Comparison of ENCODE assay signal across 18 cellular contexts in genomic region chr15:41483519-41483918, GRCh38. TPM values are rescaled to one million over a fixed set of nuclear protein-coding genes. Genes with fewer than 3 reads are reported as not detected.
DNase-seq lines count a peak whose midpoint lies in the region; ATAC-seq and TF ChIP-seq lines count a peak whose summit lies in the region.
"Had no signal": no experiment of that assay in that cellular context is flagged by ENCODE, and none has a peak within 500 bp of the region (broad histone marks: within the 10 kb centered on the region; RNA-seq: fewer than 3 reads in every experiment).

No MANE protein-coding gene starts in this region.

- H3K27ac ChIP-seq in CD8-positive, alpha-beta memory T cell (ENCODE audit: low read depth, low read length), result no peak overlapping the region
- H3K27ac ChIP-seq: gastroesophageal sphincter, parathyroid adenoma, testis had no signal

- ATAC-seq in HG02970 (IDR thresholded peaks at IDR 0.05; ENCODE audit: low FRiP score, unreplicated experiment) (peak; percentile 23), Right ventricle myocardium superior (ENCODE audit: poor library complexity) (no peak)
- ATAC-seq in naive thymus-derived CD8-positive, alpha-beta T cell, result peak; percentile 79 to 80
- ATAC-seq: gastroesophageal sphincter had no signal

- peak in 2 of 5 donors; percentile 28 to 30 for DNase-seq in CD8-positive, alpha-beta memory T cell
- DNase-seq in activated T-helper 2 cell treated with anti-CD3 and anti-CD28 coated beads, Interferon-gamma antibody, Interleukin-2, Interleukin-4, amounts not matched to agents 10 μg/mL and 5 μg/mL and 100 μg/mL, durations not matched to agents 14 hours and 24 hours and 36 hours (ENCODE audit: low spot score), result no peak
- peak in 2 of 10 donors; percentile 19 to 51 for DNase-seq in naive thymus-derived CD8-positive, alpha-beta T cell
- DNase-seq in GM10248 (ENCODE audit: extremely low spot score) (no peak), hippocampal formation (lab: John Stamatoyannopoulos, UW) (no peak), KBM-7 (no peak), Right ventricle myocardium superior (no peak)
- DNase-seq: AML-193, DMS53, HFFc6, midbrain, NCI-H2029 treated with DMSO at 0.1 percent for 48 hours, NCI-H748 treated with DMSO at 0.1 percent for 48 hours, testis had no signal

- peaks cover 24 to 31% (median 27%) of the 10 kb centered on the region in 3 donors for H3K4me1 Mint-ChIP-seq in CD8-positive, alpha-beta memory T cell
- H3K4me1 Mint-ChIP-seq in activated T-helper 2 cell treated with anti-CD3 and anti-CD28 coated beads, Interferon-gamma antibody, Interleukin-2, Interleukin-4, amounts not matched to agents 10 μg/mL and 5 μg/mL and 100 μg/mL, durations not matched to agents 14 hours and 24 hours and 36 hours (ENCODE audit: low read depth), result peaks cover 25% of the 10 kb centered on the region
- H3K4me1 Mint-ChIP-seq in naive thymus-derived CD8-positive, alpha-beta T cell, result peaks cover 1 to 23% (median 22%) of the 10 kb centered on the region in 4 donors

- no peaks in the 10 kb centered on the region for H3K27me3 Mint-ChIP-seq in CD8-positive, alpha-beta memory T cell
- H3K27me3 Mint-ChIP-seq in activated T-helper 2 cell treated with anti-CD3 and anti-CD28 coated beads, Interferon-gamma antibody, Interleukin-2, Interleukin-4, amounts not matched to agents 10 μg/mL and 5 μg/mL and 100 μg/mL, durations not matched to agents 14 hours and 24 hours and 36 hours (ENCODE audit: low read depth), result no peaks in the 10 kb centered on the region
- peaks cover 0 to 4% (median 0%) of the 10 kb centered on the region in 5 donors for H3K27me3 Mint-ChIP-seq in naive thymus-derived CD8-positive, alpha-beta T cell

- H3K27me3 ChIP-seq in CD8-positive, alpha-beta memory T cell (ENCODE audit: insufficient read depth, low read length, poor library complexity, severe bottlenecking), result no peaks in the 10 kb centered on the region
- H3K27me3 ChIP-seq: testis had no signal

- intact Hi-C loops in activated T-helper 2 cell treated with anti-CD3 and anti-CD28 coated beads, Interferon-gamma antibody, Interleukin-2, Interleukin-4, amounts not matched to agents 10 μg/mL and 5 μg/mL and 100 μg/mL, durations not matched to agents 14 hours and 24 hours and 36 hours (cut with micrococcal nuclease), result no loop called here
- intact Hi-C loops in Right ventricle myocardium superior (cut with DNase I), result no loop called here

- no peaks in the 10 kb centered on the region for H3K9me3 ChIP-seq in CD8-positive, alpha-beta memory T cell (ENCODE audit: low read length)
- H3K9me3 ChIP-seq: gastroesophageal sphincter, testis had no signal

- H3K4me1 ChIP-seq in CD8-positive, alpha-beta memory T cell (ENCODE audit: insufficient read depth, low read length), result peaks cover 16% of the 10 kb centered on the region
- H3K4me1 ChIP-seq: gastroesophageal sphincter, parathyroid adenoma, testis had no signal

- peak overlapping the region; percentile 32 to 82 (median 74) for H3K4me3 Mint-ChIP-seq in CD8-positive, alpha-beta memory T cell
- no peak overlapping the region for H3K4me3 Mint-ChIP-seq in activated T-helper 2 cell treated with anti-CD3 and anti-CD28 coated beads, Interferon-gamma antibody, Interleukin-2, Interleukin-4, amounts not matched to agents 10 μg/mL and 5 μg/mL and 100 μg/mL, durations not matched to agents 14 hours and 24 hours and 36 hours (ENCODE audit: low read depth)
- peak overlapping the region; percentile 51 to 83 (median 68) for H3K4me3 Mint-ChIP-seq in naive thymus-derived CD8-positive, alpha-beta T cell
- H3K4me3 Mint-ChIP-seq: HFFc6 had no signal

- no peak for TF ChIP-seq CTCF in GM10248 (IDR thresholded peaks at IDR 0.05; ENCODE audit: control extremely low read depth, extremely low read depth, low read depth, missing control alignments)

- in situ Hi-C loops in KBM-7 (cut with MboI; ENCODE audit: low pct_unique_long_range_greater_than_20kb, low sequenced_read_pairs), result no loop called here

- H3K36me3 Mint-ChIP-seq in CD8-positive, alpha-beta memory T cell, result peaks cover 4 to 34% (median 17%) of the 10 kb centered on the region in 3 donors
- H3K36me3 Mint-ChIP-seq in activated T-helper 2 cell treated with anti-CD3 and anti-CD28 coated beads, Interferon-gamma antibody, Interleukin-2, Interleukin-4, amounts not matched to agents 10 μg/mL and 5 μg/mL and 100 μg/mL, durations not matched to agents 14 hours and 24 hours and 36 hours (ENCODE audit: low read depth), result peaks cover 50% of the 10 kb centered on the region
- peaks cover 0 to 34% (median 13%) of the 10 kb centered on the region in 3 donors for H3K36me3 Mint-ChIP-seq in naive thymus-derived CD8-positive, alpha-beta T cell

- no peaks in the 10 kb centered on the region for H3K9me3 Mint-ChIP-seq in CD8-positive, alpha-beta memory T cell
- no peaks in the 10 kb centered on the region for H3K9me3 Mint-ChIP-seq in activated T-helper 2 cell treated with anti-CD3 and anti-CD28 coated beads, Interferon-gamma antibody, Interleukin-2, Interleukin-4, amounts not matched to agents 10 μg/mL and 5 μg/mL and 100 μg/mL, durations not matched to agents 14 hours and 24 hours and 36 hours
- no peaks in the 10 kb centered on the region for H3K9me3 Mint-ChIP-seq in naive thymus-derived CD8-positive, alpha-beta T cell
- H3K9me3 Mint-ChIP-seq: activated naive CD4-positive, alpha-beta T cell treated with anti-CD3 and anti-CD28 coated beads, Interleukin-2, amount 50 U/mL, for 72 hours; HFFc6 had no signal

- H3K27ac Mint-ChIP-seq in CD8-positive, alpha-beta memory T cell, result peak overlapping the region; percentile 74 to 91 (median 86)
- H3K27ac Mint-ChIP-seq in activated T-helper 2 cell treated with anti-CD3 and anti-CD28 coated beads, Interferon-gamma antibody, Interleukin-2, Interleukin-4, amounts not matched to agents 10 μg/mL and 5 μg/mL and 100 μg/mL, durations not matched to agents 14 hours and 24 hours and 36 hours, result peak overlapping the region; percentile 43
- H3K27ac Mint-ChIP-seq in naive thymus-derived CD8-positive, alpha-beta T cell, result peak overlapping the region; percentile 24 to 90 (median 80)
- H3K27ac Mint-ChIP-seq: HFFc6 had no signal

- CTCF ChIA-PET in CD8-positive, alpha-beta memory T cell (lab: Charles Lee), result interaction anchor here (1.0 kb wide), 1 partner anchor 17 kb away, joined by 3 read pairs; no protein-coding TSS in a partner anchor
- CTCF ChIA-PET in GM10248 (lab: Yijun Ruan, JAX), result interaction anchor here (4.1 kb wide), 1 partner anchor 18 kb away, joined by 33 read pairs; no protein-coding TSS in a partner anchor

- H3K4me3 ChIP-seq in CD8-positive, alpha-beta memory T cell (ENCODE audit: low read length), result peak overlapping the region; percentile 5
- H3K4me3 ChIP-seq: gastroesophageal sphincter, testis had no signal

- POLR2A ChIA-PET in CD8-positive, alpha-beta memory T cell (lab: Charles Lee), result interaction anchor here (0.6 to 1.3 kb wide), 3 partner anchors 9 to 13 kb away, joined by 3 to 8 read pairs (median 3); no protein-coding TSS in a partner anchor
- POLR2A ChIA-PET in naive thymus-derived CD8-positive, alpha-beta T cell (lab: Charles Lee), result interaction anchor here (0.6 to 1.8 kb wide), 3 partner anchors 18 to 61 kb away, joined by 3 to 6 read pairs (median 5); partner anchors contain the start of gene RPAP1
- POLR2A ChIA-PET in GM10248 (lab: Yijun Ruan, JAX), result no interaction called here

- peaks cover 13% of the 10 kb centered on the region for H3K36me3 ChIP-seq in CD8-positive, alpha-beta memory T cell (ENCODE audit: insufficient read depth, low read length)

RNA-seq across cellular contexts. Expression of gene ITPKA, which starts 10.2 kb away (rescaled TPM):
- under 1 TPM; 0.44 to 0.53 TPM for total RNA-seq in CD8-positive, alpha-beta memory T cell
- not detected for polyA plus RNA-seq in CD8-positive, alpha-beta memory T cell
- 4.7 and 5.7 TPM in 2 replicates for total RNA-seq in activated T-helper 2 cell treated with anti-CD3 and anti-CD28 coated beads, Interferon-gamma antibody, Interleukin-2, Interleukin-4, amounts not matched to agents 10 μg/mL and 5 μg/mL and 100 μg/mL, durations not matched to agents 14 hours and 24 hours and 36 hours
- not detected for total RNA-seq in naive thymus-derived CD8-positive, alpha-beta T cell
- not detected for polyA plus RNA-seq in naive thymus-derived CD8-positive, alpha-beta T cell
- 2.6 TPM for total RNA-seq in Right ventricle myocardium superior

RNA-seq across cellular contexts. Expression of gene LTK, which starts 30.1 kb away (rescaled TPM):
- total RNA-seq in CD8-positive, alpha-beta memory T cell, result under 1 TPM; 0.27 to 0.31 TPM
- 7.3 TPM for polyA plus RNA-seq in CD8-positive, alpha-beta memory T cell
- total RNA-seq in activated T-helper 2 cell treated with anti-CD3 and anti-CD28 coated beads, Interferon-gamma antibody, Interleukin-2, Interleukin-4, amounts not matched to agents 10 μg/mL and 5 μg/mL and 100 μg/mL, durations not matched to agents 14 hours and 24 hours and 36 hours, result 0.18 and 0.25 TPM in 2 replicates
- under 1 TPM; 0.18 to 0.22 TPM for total RNA-seq in naive thymus-derived CD8-positive, alpha-beta T cell
- polyA plus RNA-seq in naive thymus-derived CD8-positive, alpha-beta T cell, result not detected
- total RNA-seq in Right ventricle myocardium superior, result 1.1 TPM
